12 cellular contexts compared by ENCODE assay signal in genomic region chr6:84193140-84193708, GRCh38. TPM values are rescaled to one million over a fixed set of nuclear protein-coding genes. Genes with fewer than 3 reads are reported as not detected.
DNase-seq lines count a peak whose midpoint lies in the region; ATAC-seq, FAIRE-seq and TF ChIP-seq lines count a peak whose summit lies in the region.
"Had no signal": no experiment of that assay in that cellular context is flagged by ENCODE, and none has a peak within 500 bp of the region (broad histone marks: within the 10 kb centered on the region; RNA-seq: fewer than 3 reads in every experiment).

No MANE protein-coding gene starts in this region.

- H3K27me3 ChIP-seq in SJSA1 (replicated peaks): no peaks in the 10 kb centered on the region
- H3K27me3 ChIP-seq: thyroid gland had no signal

- FAIRE-seq in urothelium cell line (lab: Jason Lieb, UNC): no peak

- ATAC-seq in activated naive CD4-positive, alpha-beta T cell treated with anti-CD3 and anti-CD28 coated beads, Interleukin-2, amount 50 U/mL, for 72 hours: peak; percentile 33 to 63
- ATAC-seq in HG03565 (IDR thresholded peaks at IDR 0.05; ENCODE audit: unreplicated experiment): no peak

- no peak for DNase-seq in activated naive CD4-positive, alpha-beta T cell treated with anti-CD3 and anti-CD28 coated beads, Interleukin-2, amount 50 U/mL, for 72 hours (ENCODE audit: low spot score in 2 of 2)
- no peak for DNase-seq in activated naive CD4-positive, alpha-beta T cell treated with anti-CD3 and anti-CD28 coated beads, Interleukin-2, amount 10 ng/mL, durations not matched to agents 7 days and 5 days
- peak; percentile 44 to 70 for DNase-seq in SJSA1 (ENCODE audit: low read depth in 1 of 2, low spot score in 2 of 2)
- DNase-seq in fibroblast of pulmonary artery (ENCODE audit: low read depth): peak; percentile 49
- peak; percentile 19 for DNase-seq in urothelium cell line (ENCODE audit: low spot score)
- DNase-seq in GM20000 (ENCODE audit: low spot score): no peak
- DNase-seq in NCI-H187 (lab: John Stamatoyannopoulos, UW): no peak
- DNase-seq: MM.1S; NCI-H526 treated with DMSO at 0.1 percent for 48 hours; stimulated activated CD4-positive, alpha-beta T cell treated with anti-CD3 and anti-CD28 coated beads, Interleukin-4, amount 100 ng/mL, for 4 hours; thyroid gland had no signal

- H3K27ac ChIP-seq in SJSA1: no peak overlapping the region
- H3K27ac ChIP-seq: thyroid gland had no signal

- TF ChIP-seq CTCF in fibroblast of pulmonary artery (IDR thresholded peaks at IDR 0.05; ENCODE audit: low read length, missing control alignments) (no peak), GM20000 (IDR thresholded peaks at IDR 0.05; ENCODE audit: extremely low read depth, missing control alignments) (no peak)

- H3K4me3 Mint-ChIP-seq in activated naive CD4-positive, alpha-beta T cell treated with anti-CD3 and anti-CD28 coated beads, Interleukin-2, amount 10 ng/mL, durations not matched to agents 7 days and 5 days: no peak overlapping the region

- no peak overlapping the region for H3K4me3 ChIP-seq in SJSA1
- H3K4me3 ChIP-seq in fibroblast of pulmonary artery (replicated peaks; ENCODE audit: low read depth, low read length): no peak overlapping the region
- H3K4me3 ChIP-seq: thyroid gland had no signal

- H3K27ac Mint-ChIP-seq in activated naive CD4-positive, alpha-beta T cell treated with anti-CD3 and anti-CD28 coated beads, Interleukin-2, amount 50 U/mL, for 72 hours: no peak overlapping the region
- no peak overlapping the region for H3K27ac Mint-ChIP-seq in activated naive CD4-positive, alpha-beta T cell treated with anti-CD3 and anti-CD28 coated beads, Interleukin-2, amount 10 ng/mL, durations not matched to agents 7 days and 5 days

- peaks cover 8% of the 10 kb centered on the region for H3K4me1 ChIP-seq in SJSA1 (replicated peaks)
- H3K4me1 ChIP-seq: thyroid gland had no signal

- no peaks in the 10 kb centered on the region for H3K27me3 Mint-ChIP-seq in activated naive CD4-positive, alpha-beta T cell treated with anti-CD3 and anti-CD28 coated beads, Interleukin-2, amount 10 ng/mL, durations not matched to agents 7 days and 5 days

- peaks cover 18% of the 10 kb centered on the region for H3K36me3 ChIP-seq in SJSA1

- H3K9me3 ChIP-seq in SJSA1 (replicated peaks): no peaks in the 10 kb centered on the region
- H3K9me3 ChIP-seq: thyroid gland had no signal

- no peaks in the 10 kb centered on the region for H3K9me3 Mint-ChIP-seq in activated naive CD4-positive, alpha-beta T cell treated with anti-CD3 and anti-CD28 coated beads, Interleukin-2, amount 50 U/mL, for 72 hours
- peaks cover 3% of the 10 kb centered on the region for H3K9me3 Mint-ChIP-seq in activated naive CD4-positive, alpha-beta T cell treated with anti-CD3 and anti-CD28 coated beads, Interleukin-2, amount 10 ng/mL, durations not matched to agents 7 days and 5 days

- peaks cover 34 to 56% of the 10 kb centered on the region in 2 donors for H3K36me3 Mint-ChIP-seq in activated naive CD4-positive, alpha-beta T cell treated with anti-CD3 and anti-CD28 coated beads, Interleukin-2, amount 50 U/mL, for 72 hours
- peaks cover 49% of the 10 kb centered on the region for H3K36me3 Mint-ChIP-seq in activated naive CD4-positive, alpha-beta T cell treated with anti-CD3 and anti-CD28 coated beads, Interleukin-2, amount 10 ng/mL, durations not matched to agents 7 days and 5 days

- no peaks in the 10 kb centered on the region for H3K4me1 Mint-ChIP-seq in activated naive CD4-positive, alpha-beta T cell treated with anti-CD3 and anti-CD28 coated beads, Interleukin-2, amount 10 ng/mL, durations not matched to agents 7 days and 5 days

- CTCF ChIA-PET in activated naive CD4-positive, alpha-beta T cell treated with anti-CD3 and anti-CD28 coated beads, Interleukin-2, amount 10 ng/mL, durations not matched to agents 7 days and 5 days (lab: Charles Lee): no interaction called here

RNA-seq across cellular contexts. Expression of gene CEP162, which starts 34.2 kb away (rescaled TPM):
- total RNA-seq in activated naive CD4-positive, alpha-beta T cell treated with anti-CD3 and anti-CD28 coated beads, Interleukin-2, amount 50 U/mL, for 72 hours: 1 to 10 TPM; 4.9 to 8.0 TPM
- total RNA-seq in SJSA1 (2014; rRNA removed; shearing (Covaris generic)): 10.2 and 15.9 TPM in 2 replicates

Comparison
In these comparisons a context has a peak if more than half of its experiments do, and no peak if none do; other contexts are left out.
1. DNase-seq: peak in SJSA1 (2 of 2), fibroblast of pulmonary artery (single experiment) and urothelium cell line (single experiment); none in activated naive CD4-positive, alpha-beta T cell treated with anti-CD3 and anti-CD28 coated beads, Interleukin-2, amount 50 U/mL, for 72 hours (0 of 2), activated naive CD4-positive, alpha-beta T cell treated with anti-CD3 and anti-CD28 coated beads, Interleukin-2, amount 10 ng/mL, durations not matched to agents 7 days and 5 days (single experiment), GM20000 (single experiment) and NCI-H187 (0 of 2).